ENCODE assay signal across 17 cellular contexts in the genomic region with DNA sequence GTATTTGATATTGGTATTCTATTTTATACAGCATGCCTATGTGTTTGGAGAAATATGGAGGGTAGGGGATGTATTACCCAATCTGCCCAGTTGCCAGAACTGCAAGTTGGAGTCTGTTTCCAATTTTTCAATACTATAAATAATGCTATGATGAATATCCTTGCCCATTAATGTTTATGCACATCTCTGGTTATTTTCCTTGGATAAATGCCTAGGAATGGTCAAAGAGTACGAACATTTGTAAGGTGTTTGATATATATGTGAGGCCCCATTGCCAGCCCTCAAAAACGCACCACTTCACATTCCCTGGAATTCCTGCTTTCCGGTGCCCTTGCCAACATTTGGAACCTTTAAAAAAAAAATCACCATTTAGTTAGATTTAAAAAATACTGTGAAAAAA. TPM values are rescaled to one million over a fixed set of nuclear protein-coding genes. Genes with fewer than 3 reads are reported as not detected.
DNase-seq lines count a peak whose midpoint lies in the region; ATAC-seq, FAIRE-seq and TF ChIP-seq lines count a peak whose summit lies in the region.
"Had no signal": no experiment of that assay in that cellular context is flagged by ENCODE, and none has a peak within 500 bp of the region (broad histone marks: within the 10 kb centered on the region; RNA-seq: fewer than 3 reads in every experiment).

No MANE protein-coding gene starts in this region.

- H3K9ac ChIP-seq in astrocyte (ENCODE audit: low read length) (no peak overlapping the region), endothelial cell of umbilical vein (replicated peaks; ENCODE audit: extremely low read depth, insufficient read depth, low read length) (no peak overlapping the region)
- H3K9ac ChIP-seq: BLaER1 had no signal

- H3K27ac Mint-ChIP-seq in astrocyte (ENCODE audit: unreplicated experiment), result no peak overlapping the region
- no peak overlapping the region for H3K27ac Mint-ChIP-seq in immature natural killer cell
- H3K27ac Mint-ChIP-seq: CD8-positive, alpha-beta memory T cell; GM23338 had no signal

- no peaks in the 10 kb centered on the region for H3K27me3 Mint-ChIP-seq in astrocyte (ENCODE audit: low read depth, unreplicated experiment)
- H3K27me3 Mint-ChIP-seq in immature natural killer cell (ENCODE audit: low read depth in 3 of 3), result peaks cover 0 to 3% (median 0%) of the 10 kb centered on the region in 3 donors

- no peak for ATAC-seq in left lung
- ATAC-seq: A549, GM23338 had no signal

- DNase-seq in EH (ENCODE audit: low read depth), result peak; percentile 46
- peak; percentile 65 for DNase-seq in astrocyte (ENCODE audit: low read depth)
- peak; percentile 68 for DNase-seq in endothelial cell of umbilical vein (ENCODE audit: low read depth, low spot score)
- peak; percentile 22 to 83 for DNase-seq in lung microvascular endothelial cell (ENCODE audit: low read depth in 2 of 2)
- DNase-seq in left lung, result no peak
- DNase-seq in NCI-H2227 (lab: John Stamatoyannopoulos, UW; ENCODE audit: unreplicated experiment), result no peak
- no peak for DNase-seq in immature natural killer cell
- DNase-seq: AML-193; Caco-2; CD8-positive, alpha-beta memory T cell; DND-41; GF-D8; H7 had no signal

- H3K36me3 Mint-ChIP-seq in astrocyte (ENCODE audit: low read depth, unreplicated experiment) (no peaks in the 10 kb centered on the region), immature natural killer cell (no peaks in the 10 kb centered on the region)
- H3K36me3 Mint-ChIP-seq: CD8-positive, alpha-beta memory T cell had no signal

- peaks cover 7% of the 10 kb centered on the region for H3K4me1 Mint-ChIP-seq in astrocyte (ENCODE audit: low read depth, unreplicated experiment)
- peaks cover 3 to 7% of the 10 kb centered on the region in 2 donors for H3K4me1 Mint-ChIP-seq in immature natural killer cell

- H4K20me1 ChIP-seq in astrocyte (ENCODE audit: insufficient read depth, low read length), result no peaks in the 10 kb centered on the region
- no peaks in the 10 kb centered on the region for H4K20me1 ChIP-seq in endothelial cell of umbilical vein (replicated peaks; ENCODE audit: control insufficient read depth, extremely low read depth, insufficient read depth, low read length)
- H4K20me1 ChIP-seq: BLaER1 had no signal

- no peak for TF ChIP-seq POLR2A in endothelial cell of umbilical vein (IDR thresholded peaks at IDR 0.05; ENCODE audit: low read depth, low read length)

- H3K4me1 ChIP-seq in astrocyte (ENCODE audit: insufficient read depth, low read length) (no peaks in the 10 kb centered on the region), endothelial cell of umbilical vein (ENCODE audit: control insufficient read depth, extremely low read depth, insufficient read depth, low read length) (peaks cover 25% of the 10 kb centered on the region), left lung (no peaks in the 10 kb centered on the region)

- H3K4me3 Mint-ChIP-seq in astrocyte (ENCODE audit: unreplicated experiment) (no peak overlapping the region), immature natural killer cell (no peak overlapping the region)
- H3K4me3 Mint-ChIP-seq: CD8-positive, alpha-beta memory T cell; GM23338 had no signal

- H3K9me3 ChIP-seq in astrocyte (ENCODE audit: insufficient read depth, low read depth, low read length), result no peaks in the 10 kb centered on the region
- no peaks in the 10 kb centered on the region for H3K9me3 ChIP-seq in endothelial cell of umbilical vein (replicated peaks; ENCODE audit: control insufficient read depth, insufficient read depth, low read length)
- no peaks in the 10 kb centered on the region for H3K9me3 ChIP-seq in left lung
- H3K9me3 ChIP-seq: BLaER1 had no signal

- FAIRE-seq in astrocyte (lab: Jason Lieb, UNC) (no peak), endothelial cell of umbilical vein (lab: Jason Lieb, UNC) (peak; percentile 75)
- FAIRE-seq: A549, GM19239 had no signal

- H2AFZ ChIP-seq in astrocyte (ENCODE audit: low read depth, low read length) (no peak overlapping the region), endothelial cell of umbilical vein (ENCODE audit: low read depth, low read length) (no peak overlapping the region)
- H2AFZ ChIP-seq: GM23338 had no signal

- H3K4me3 ChIP-seq in astrocyte (ENCODE audit: insufficient read depth, low read depth, low read length), result no peak overlapping the region
- no peak overlapping the region for H3K4me3 ChIP-seq in endothelial cell of umbilical vein (replicated peaks in 1 of 3; ENCODE audit: insufficient read depth in 1 of 3, low read depth in 1 of 3, low read length in 3 of 3)
- H3K4me3 ChIP-seq in left lung, result no peak overlapping the region
- H3K4me3 ChIP-seq: A549, BLaER1, GM23338 had no signal

- no peaks in the 10 kb centered on the region for H3K79me2 ChIP-seq in astrocyte (ENCODE audit: insufficient read depth, low read length)
- no peaks in the 10 kb centered on the region for H3K79me2 ChIP-seq in endothelial cell of umbilical vein (ENCODE audit: control insufficient read depth, insufficient read depth, low read length)

- POLR2A ChIA-PET in endothelial cell of umbilical vein (lab: Charles Lee), result no interaction called here

- dilution Hi-C loops in endothelial cell of umbilical vein (cut with MboI; ENCODE audit: extremely low pct_ligation_motif_present, low sequenced_read_pairs), result no loop called here

- H3K27me3 ChIP-seq in astrocyte (ENCODE audit: insufficient read depth, low read length) (no peaks in the 10 kb centered on the region), endothelial cell of umbilical vein (ENCODE audit: control insufficient read depth in 2 of 2, insufficient read depth in 2 of 2, low read length in 2 of 2) (no peaks in the 10 kb centered on the region), left lung (no peaks in the 10 kb centered on the region)
- H3K27me3 ChIP-seq: BLaER1 had no signal

- CTCF ChIA-PET in endothelial cell of umbilical vein (lab: Charles Lee), result no interaction called here

- H3K36me3 ChIP-seq in astrocyte (ENCODE audit: insufficient read depth, low read length) (no peaks in the 10 kb centered on the region), endothelial cell of umbilical vein (ENCODE audit: control insufficient read depth in 2 of 2, extremely low read depth in 1 of 2, insufficient read depth in 2 of 2, low read length in 2 of 2) (no peaks in the 10 kb centered on the region), left lung (no peaks in the 10 kb centered on the region)
- H3K36me3 ChIP-seq: BLaER1 had no signal

- H3K9me1 ChIP-seq in endothelial cell of umbilical vein (replicated peaks; ENCODE audit: control insufficient read depth, extremely low read depth, insufficient read depth, low read length), result no peaks in the 10 kb centered on the region

- H3K9me3 Mint-ChIP-seq in astrocyte (ENCODE audit: unreplicated experiment) (no peaks in the 10 kb centered on the region), immature natural killer cell (peaks cover 0 to 2% (median 0%) of the 10 kb centered on the region in 6 donors)
- H3K9me3 Mint-ChIP-seq: CD8-positive, alpha-beta memory T cell; GM23338 had no signal

- H3K27ac ChIP-seq in astrocyte (ENCODE audit: low read depth, low read length) (no peak overlapping the region), endothelial cell of umbilical vein (ENCODE audit: insufficient read depth, low read depth, low read length) (peak overlapping the region; percentile 63), left lung (no peak overlapping the region)
- H3K27ac ChIP-seq: BLaER1 had no signal

- no TSS peak for BruUV-seq in endothelial cell of umbilical vein (replicated peaks; lab: Mats Ljungman, UMichigan)

- TF ChIP-seq CTCF in astrocyte (IDR thresholded peaks at IDR 0.05; ENCODE audit: insufficient read depth, low read depth, low read length), result no peak
- TF ChIP-seq CTCF in endothelial cell of umbilical vein (IDR thresholded peaks at IDR 0.05; ENCODE audit: extremely low read depth in 1 of 2, insufficient read depth in 1 of 2, low read depth in 1 of 2, low read length in 2 of 2), result no peak
- no peak for TF ChIP-seq CTCF in left lung (IDR thresholded peaks at IDR 0.05)

- intact Hi-C loops in endothelial cell of umbilical vein (cut with micrococcal nuclease) (loop anchor here (1.0 kb wide), 1 partner anchor 9 kb away; no protein-coding TSS in a partner anchor), left lung (cut with DNase I) (no loop called here)

- H3K4me2 ChIP-seq in astrocyte (ENCODE audit: low read length) (no peak overlapping the region), endothelial cell of umbilical vein (ENCODE audit: insufficient read depth, low read length) (no peak overlapping the region)
- H3K4me2 ChIP-seq: A549, BLaER1, GM23338 had no signal

TF ChIP-seq in endothelial cell of umbilical vein, 7 proteins besides CTCF, POLR2A, EP300 and RAD21:
- TF ChIP-seq, protein P1, sequence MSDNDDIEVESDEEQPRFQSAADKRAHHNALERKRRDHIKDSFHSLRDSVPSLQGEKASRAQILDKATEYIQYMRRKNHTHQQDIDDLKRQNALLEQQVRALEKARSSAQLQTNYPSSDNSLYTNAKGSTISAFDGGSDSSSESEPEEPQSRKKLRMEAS (IDR thresholded peaks at IDR 0.05; ENCODE audit: insufficient read depth, insufficient read length), result no peak
- TF ChIP-seq JUN (IDR thresholded peaks at IDR 0.05; ENCODE audit: borderline replicate concordance, insufficient read depth, insufficient read length, low read depth) (no peak), FOS (IDR thresholded peaks at IDR 0.05; ENCODE audit: borderline replicate concordance, insufficient read depth, low read length) (no peak), GATA2 (IDR thresholded peaks at IDR 0.05; ENCODE audit: insufficient read depth, insufficient read length, low read depth, low read length) (no peak), POLR2AphosphoS5 (IDR thresholded peaks at IDR 0.05; ENCODE audit: insufficient read depth, low read depth, low read length) (no peak), MYC (IDR thresholded peaks at IDR 0.05; ENCODE audit: low read depth, low read length) (no peak), EZH2 (IDR thresholded peaks at IDR 0.05; ENCODE audit: borderline replicate concordance, low read depth, low read length, severe bottlenecking) (no peak)

RNA-seq across cellular contexts. Expression of a gene that starts 34.3 kb away (rescaled TPM):
- total RNA-seq in astrocyte, result 0.36 TPM in 1 of 2 replicates, not detected in the other
- total RNA-seq in endothelial cell of umbilical vein, result 0.35 and 0.46 TPM in 2 replicates
- 0.08 and 0.14 TPM in 2 replicates for polyA plus RNA-seq in endothelial cell of umbilical vein
- 0.08 and 0.12 TPM in 2 replicates for polyA plus RNA-seq in endothelial cell of umbilical vein (2011; cell fraction: cytosol; rRNA removed)
- 0.88 and 0.99 TPM in 2 replicates for polyA plus RNA-seq in endothelial cell of umbilical vein (2011; cell fraction: nucleus; rRNA removed)
- polyA plus RNA-seq in endothelial cell of umbilical vein (2012), result not detected in 2 replicates
- 0.40 and 1.8 TPM in 2 replicates for polyA minus RNA-seq in endothelial cell of umbilical vein
- not detected for polyA minus RNA-seq in endothelial cell of umbilical vein (2011; cell fraction: cytosol; rRNA and poly(A)+ RNA removed)
- polyA minus RNA-seq in endothelial cell of umbilical vein (2011; cell fraction: nucleus; rRNA and poly(A)+ RNA removed), result 2.0 and 2.6 TPM in 2 replicates
- under 0.01 and 0.20 TPM in 2 replicates for total RNA-seq in lung microvascular endothelial cell
- under 1 TPM in 1 of 2 donors, not detected in 1; 0.41 TPM for total RNA-seq in left lung
- polyA plus RNA-seq in immature natural killer cell, result not detected
- total RNA-seq: Caco-2; CD8-positive, alpha-beta memory T cell; GM23338; H7 had no signal
- polyA plus RNA-seq: A549; CD8-positive, alpha-beta memory T cell; GM23338 had no signal

Comparison
In these comparisons a context has a peak if more than half of its experiments do, and no peak if none do; other contexts are left out.
1. DNase-seq: peak in EH (single experiment), astrocyte (single experiment), endothelial cell of umbilical vein (single experiment) and lung microvascular endothelial cell (2 of 2); none in left lung (0 of 2), NCI-H2227 (single experiment) and immature natural killer cell (0 of 3).